Comparison of ENCODE assay signal across 1 cellular context in genomic region chr9:70601000-70601929, GRCh38.
TF ChIP-seq lines count a peak whose summit lies in the region.

No MANE protein-coding gene starts in this region.

TF ChIP-seq in HEK293, 187 proteins besides CTCF, POLR2A, EP300 and RAD21 (continued from another document and continues in another):
- TF ChIP-seq, protein P1, sequence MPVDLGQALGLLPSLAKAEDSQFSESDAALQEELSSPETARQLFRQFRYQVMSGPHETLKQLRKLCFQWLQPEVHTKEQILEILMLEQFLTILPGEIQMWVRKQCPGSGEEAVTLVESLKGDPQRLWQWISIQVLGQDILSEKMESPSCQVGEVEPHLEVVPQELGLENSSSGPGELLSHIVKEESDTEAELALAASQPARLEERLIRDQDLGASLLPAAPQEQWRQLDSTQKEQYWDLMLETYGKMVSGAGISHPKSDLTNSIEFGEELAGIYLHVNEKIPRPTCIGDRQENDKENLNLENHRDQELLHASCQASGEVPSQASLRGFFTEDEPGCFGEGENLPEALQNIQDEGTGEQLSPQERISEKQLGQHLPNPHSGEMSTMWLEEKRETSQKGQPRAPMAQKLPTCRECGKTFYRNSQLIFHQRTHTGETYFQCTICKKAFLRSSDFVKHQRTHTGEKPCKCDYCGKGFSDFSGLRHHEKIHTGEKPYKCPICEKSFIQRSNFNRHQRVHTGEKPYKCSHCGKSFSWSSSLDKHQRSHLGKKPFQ (tag by site-specific recombination; IDR thresholded peaks at IDR 0.05), result no peak
- TF ChIP-seq ZNF155 (tag by site-specific recombination; IDR thresholded peaks at IDR 0.05) (no peak), ZBTB49 (tag by site-specific recombination; IDR thresholded peaks at IDR 0.05; ENCODE audit: low read depth) (no peak), ZNF140 (tag by site-specific recombination; IDR thresholded peaks at IDR 0.05) (no peak), ZNF112 (tag by site-specific recombination; IDR thresholded peaks at IDR 0.05) (no peak), MZF1 (tag by site-specific recombination; IDR thresholded peaks at IDR 0.05; ENCODE audit: borderline replicate concordance) (0 out of 2 replicates have a peak, but pooled peaks have one; percentile 69), ZNF521 (tag by site-specific recombination; IDR thresholded peaks at IDR 0.05) (no peak), ZNF133 (tag by site-specific recombination; IDR thresholded peaks at IDR 0.05) (no peak), ZNF571 (tag by site-specific recombination; IDR thresholded peaks at IDR 0.05) (no peak), ZNF561 (tag by site-specific recombination; IDR thresholded peaks at IDR 0.05; ENCODE audit: borderline replicate concordance) (no peak), ZNF354C (tag by site-specific recombination; IDR thresholded peaks at IDR 0.05; ENCODE audit: borderline replicate concordance, low read depth) (no peak), ZNF23 (tag by site-specific recombination; IDR thresholded peaks at IDR 0.05; ENCODE audit: borderline replicate concordance) (no peak), SCRT2 (tag by site-specific recombination; IDR thresholded peaks at IDR 0.05) (no peak), ZNF311 (tag by site-specific recombination; IDR thresholded peaks at IDR 0.05; ENCODE audit: borderline replicate concordance) (no peak), KLF16 (tag by site-specific recombination; IDR thresholded peaks at IDR 0.05) (no peak), OSR2 (tag by site-specific recombination; IDR thresholded peaks at IDR 0.05) (peak; percentile 56; the same call in 1 of the 2 replicates), RBAK (tag by site-specific recombination; IDR thresholded peaks at IDR 0.05) (no peak), ZNF473 (tag by site-specific recombination; IDR thresholded peaks at IDR 0.05) (no peak), ZNF777 (tag by site-specific recombination; IDR thresholded peaks at IDR 0.05; ENCODE audit: borderline replicate concordance) (no peak), ZNF645 (tag by site-specific recombination; IDR thresholded peaks at IDR 0.05) (no peak), ZNF423 (tag by site-specific recombination; IDR thresholded peaks at IDR 0.05) (peak; percentile 37; the same call in 1 of the 2 replicates), ZNF48 (tag by site-specific recombination; IDR thresholded peaks at IDR 0.05) (no peak), ZNF398 (tag by site-specific recombination; IDR thresholded peaks at IDR 0.05) (peak; percentile 83), ZNF514 (tag by site-specific recombination; IDR thresholded peaks at IDR 0.05) (no peak), ZNF488 (tag by site-specific recombination; IDR thresholded peaks at IDR 0.05) (no peak), ZSCAN23 (tag by site-specific recombination; IDR thresholded peaks at IDR 0.05) (peak; percentile 47; the same call in 1 of the 2 replicates), ZNF558 (tag by site-specific recombination; IDR thresholded peaks at IDR 0.05) (no peak), ZNF501 (tag by site-specific recombination; IDR thresholded peaks at IDR 0.05) (0 out of 2 replicates have a peak, but pooled peaks have one; percentile 25), FEZF1 (tag by site-specific recombination; IDR thresholded peaks at IDR 0.05) (peak; percentile 56), BCL11B (tag by site-specific recombination; IDR thresholded peaks at IDR 0.05; ENCODE audit: low read depth) (no peak), ZNF157 (tag by site-specific recombination; IDR thresholded peaks at IDR 0.05) (no peak), ZNF366 (tag by site-specific recombination; conservative IDR thresholded peaks at IDR 0.05) (peak; percentile 83), YY1 (tag by site-specific recombination; IDR thresholded peaks at IDR 0.05) (no peak), ZNF175 (tag by site-specific recombination; IDR thresholded peaks at IDR 0.05) (no peak), ZNF280D (tag by site-specific recombination; IDR thresholded peaks at IDR 0.05) (no peak)
- TF ChIP-seq, protein P2, sequence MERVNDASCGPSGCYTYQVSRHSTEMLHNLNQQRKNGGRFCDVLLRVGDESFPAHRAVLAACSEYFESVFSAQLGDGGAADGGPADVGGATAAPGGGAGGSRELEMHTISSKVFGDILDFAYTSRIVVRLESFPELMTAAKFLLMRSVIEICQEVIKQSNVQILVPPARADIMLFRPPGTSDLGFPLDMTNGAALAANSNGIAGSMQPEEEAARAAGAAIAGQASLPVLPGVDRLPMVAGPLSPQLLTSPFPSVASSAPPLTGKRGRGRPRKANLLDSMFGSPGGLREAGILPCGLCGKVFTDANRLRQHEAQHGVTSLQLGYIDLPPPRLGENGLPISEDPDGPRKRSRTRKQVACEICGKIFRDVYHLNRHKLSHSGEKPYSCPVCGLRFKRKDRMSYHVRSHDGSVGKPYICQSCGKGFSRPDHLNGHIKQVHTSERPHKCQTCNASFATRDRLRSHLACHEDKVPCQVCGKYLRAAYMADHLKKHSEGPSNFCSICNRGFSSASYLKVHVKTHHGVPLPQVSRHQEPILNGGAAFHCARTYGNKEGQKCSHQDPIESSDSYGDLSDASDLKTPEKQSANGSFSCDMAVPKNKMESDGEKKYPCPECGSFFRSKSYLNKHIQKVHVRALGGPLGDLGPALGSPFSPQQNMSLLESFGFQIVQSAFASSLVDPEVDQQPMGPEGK (tag by site-specific recombination; IDR thresholded peaks at IDR 0.05), result peak; percentile 96
- TF ChIP-seq, protein P3, sequence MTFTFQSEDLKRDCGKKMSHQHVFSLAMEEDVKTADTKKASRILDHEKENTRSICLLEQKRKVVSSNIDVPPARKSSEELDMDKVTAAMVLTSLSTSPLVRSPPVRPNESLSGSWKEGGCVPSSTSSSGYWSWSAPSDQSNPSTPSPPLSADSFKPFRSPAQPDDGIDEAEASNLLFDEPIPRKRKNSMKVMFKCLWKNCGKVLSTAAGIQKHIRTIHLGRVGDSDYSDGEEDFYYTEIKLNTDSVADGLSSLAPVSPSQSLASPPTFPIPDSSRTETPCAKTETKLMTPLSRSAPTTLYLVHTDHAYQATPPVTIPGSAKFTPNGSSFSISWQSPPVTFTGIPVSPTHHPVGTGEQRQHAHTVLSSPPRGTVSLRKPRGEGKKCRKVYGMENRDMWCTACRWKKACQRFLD (tag by site-specific recombination; IDR thresholded peaks at IDR 0.05), result no peak
- TF ChIP-seq, protein P4, sequence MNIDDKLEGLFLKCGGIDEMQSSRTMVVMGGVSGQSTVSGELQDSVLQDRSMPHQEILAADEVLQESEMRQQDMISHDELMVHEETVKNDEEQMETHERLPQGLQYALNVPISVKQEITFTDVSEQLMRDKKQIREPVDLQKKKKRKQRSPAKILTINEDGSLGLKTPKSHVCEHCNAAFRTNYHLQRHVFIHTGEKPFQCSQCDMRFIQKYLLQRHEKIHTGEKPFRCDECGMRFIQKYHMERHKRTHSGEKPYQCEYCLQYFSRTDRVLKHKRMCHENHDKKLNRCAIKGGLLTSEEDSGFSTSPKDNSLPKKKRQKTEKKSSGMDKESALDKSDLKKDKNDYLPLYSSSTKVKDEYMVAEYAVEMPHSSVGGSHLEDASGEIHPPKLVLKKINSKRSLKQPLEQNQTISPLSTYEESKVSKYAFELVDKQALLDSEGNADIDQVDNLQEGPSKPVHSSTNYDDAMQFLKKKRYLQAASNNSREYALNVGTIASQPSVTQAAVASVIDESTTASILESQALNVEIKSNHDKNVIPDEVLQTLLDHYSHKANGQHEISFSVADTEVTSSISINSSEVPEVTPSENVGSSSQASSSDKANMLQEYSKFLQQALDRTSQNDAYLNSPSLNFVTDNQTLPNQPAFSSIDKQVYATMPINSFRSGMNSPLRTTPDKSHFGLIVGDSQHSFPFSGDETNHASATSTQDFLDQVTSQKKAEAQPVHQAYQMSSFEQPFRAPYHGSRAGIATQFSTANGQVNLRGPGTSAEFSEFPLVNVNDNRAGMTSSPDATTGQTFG (tag by site-specific recombination; IDR thresholded peaks at IDR 0.05; ENCODE audit: borderline replicate concordance), result no peak
- TF ChIP-seq, protein P5, sequence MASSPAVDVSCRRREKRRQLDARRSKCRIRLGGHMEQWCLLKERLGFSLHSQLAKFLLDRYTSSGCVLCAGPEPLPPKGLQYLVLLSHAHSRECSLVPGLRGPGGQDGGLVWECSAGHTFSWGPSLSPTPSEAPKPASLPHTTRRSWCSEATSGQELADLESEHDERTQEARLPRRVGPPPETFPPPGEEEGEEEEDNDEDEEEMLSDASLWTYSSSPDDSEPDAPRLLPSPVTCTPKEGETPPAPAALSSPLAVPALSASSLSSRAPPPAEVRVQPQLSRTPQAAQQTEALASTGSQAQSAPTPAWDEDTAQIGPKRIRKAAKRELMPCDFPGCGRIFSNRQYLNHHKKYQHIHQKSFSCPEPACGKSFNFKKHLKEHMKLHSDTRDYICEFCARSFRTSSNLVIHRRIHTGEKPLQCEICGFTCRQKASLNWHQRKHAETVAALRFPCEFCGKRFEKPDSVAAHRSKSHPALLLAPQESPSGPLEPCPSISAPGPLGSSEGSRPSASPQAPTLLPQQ (tag by site-specific recombination; IDR thresholded peaks at IDR 0.05), result peak; percentile 57; the same call in 1 of the 2 replicates
